In genomic region chr3:194101592-194102432, GRCh38 we compare ENCODE assay signal across 15 cellular contexts. TPM values are rescaled to one million over a fixed set of nuclear protein-coding genes. Genes with fewer than 3 reads are reported as not detected.
DNase-seq lines count a peak whose midpoint lies in the region; ATAC-seq and TF ChIP-seq lines count a peak whose summit lies in the region.
"Had no signal": no experiment of that assay in that cellular context is flagged by ENCODE, and none has a peak within 500 bp of the region (broad histone marks: within the 10 kb centered on the region; RNA-seq: fewer than 3 reads in every experiment).

No MANE protein-coding gene starts in this region.

- peaks cover 66% of the 10 kb centered on the region for H3K4me1 ChIP-seq in body of pancreas

- ATAC-seq in GM21381 (IDR thresholded peaks at IDR 0.05; ENCODE audit: unreplicated experiment) (peak; percentile 16), HG03066 (IDR thresholded peaks at IDR 0.05; ENCODE audit: low read depth, unreplicated experiment) (peak; percentile 15), body of pancreas (peak; percentile 15)
- ATAC-seq: K562, SK-N-SH treated with all-trans-retinoic acid at 6 μM for 48 hours had no signal

- H3K27ac ChIP-seq in body of pancreas, result peak overlapping the region in 3 of 4 donors; percentile 41 to 63 (median 55)
- H3K27ac ChIP-seq: C4-2B, neutrophil, thoracic aorta had no signal

- H3K36me3 ChIP-seq in body of pancreas (replicated peaks in 1 of 2; ENCODE audit: insufficient read depth in 1 of 2, low read depth in 2 of 2), result no peaks in the 10 kb centered on the region
- H3K36me3 ChIP-seq: neutrophil, thoracic aorta had no signal

- TF ChIP-seq POLR2A in body of pancreas (IDR thresholded peaks at IDR 0.05), result no peak

- TF ChIP-seq CTCF in body of pancreas (IDR thresholded peaks at IDR 0.05), result no peak

- H3K27me3 ChIP-seq in body of pancreas, result no peaks in the 10 kb centered on the region

- no peaks in the 10 kb centered on the region for H3K9me3 ChIP-seq in body of pancreas
- H3K9me3 ChIP-seq: neutrophil, thoracic aorta had no signal

- intact Hi-C loops in body of pancreas (cut with DNase I), result no loop called here

- DNase-seq in body of pancreas (peak; percentile 45 to 68 (median 59)), NCI-H226 (no peak), GM19240 (ENCODE audit: insufficient read length, low spot score) (no peak), SIG-M5 treated with dmso at 0.1 percent for 504 hours (lab: John Stamatoyannopoulos, UW; ENCODE audit: unreplicated experiment) (no peak), NCI-H1092 (lab: John Stamatoyannopoulos, UW) (no peak)
- DNase-seq: immature natural killer cell; stimulated activated CD4-positive, alpha-beta T cell treated with anti-CD3 and anti-CD28 coated beads, Interleukin-2, amount 100 ng/mL, for 48 hours had no signal

- peak overlapping the region; percentile 39; the same call in 1 of the 2 replicates for H3K4me3 ChIP-seq in GM08714 (ENCODE audit: low read length)
- no peak overlapping the region for H3K4me3 ChIP-seq in body of pancreas
- H3K4me3 ChIP-seq: K562, thoracic aorta had no signal

- WGBS in body of pancreas, 2 donors, result 56 to 63% methylated on average over 7 of the region's 7 CpGs

RNA-seq across cellular contexts. Expression of gene HES1, which starts 34.1 kb away (rescaled TPM):
- 10 to 100 TPM; 28.5 to 49.1 TPM for total RNA-seq in body of pancreas

Comparison
In these comparisons a context has a peak if more than half of its experiments do, and no peak if none do; other contexts are left out.
1. DNase-seq: peak in body of pancreas (4 of 4); none in NCI-H226 (single experiment), GM19240 (single experiment), SIG-M5 treated with dmso at 0.1 percent for 504 hours (single experiment) and NCI-H1092 (single experiment).
2. Peak in every context shown above with its lines, with median percentiles within 50 percentile points of each other: ATAC-seq.